8 cellular contexts compared by ENCODE assay signal in genomic region chr14:24365600-24366374, GRCh38. TPM values are rescaled to one million over a fixed set of nuclear protein-coding genes. Genes with fewer than 3 reads are reported as not detected.
DNase-seq lines count a peak whose midpoint lies in the region; ATAC-seq and TF ChIP-seq lines count a peak whose summit lies in the region.

No MANE protein-coding gene starts in this region.

- TF ChIP-seq POLR2A in IMR-90 (IDR thresholded peaks at IDR 0.05; ENCODE audit: low read depth, low read length), result no peak

- peaks cover 31% of the 10 kb centered on the region for H3K27me3 Mint-ChIP-seq in nephron progenitor cell (ENCODE audit: low read depth, poor library complexity)

- peak overlapping the region; percentile 39 for H3K23ac ChIP-seq in IMR-90 (ENCODE audit: low read depth, low read length)

- no peaks in the 10 kb centered on the region for H3K27me3 ChIP-seq in IMR-90 (ENCODE audit: control insufficient read depth, insufficient read depth, low read length)
- no peaks in the 10 kb centered on the region for H3K27me3 ChIP-seq in stomach smooth muscle (ENCODE audit: control insufficient read depth in 1 of 2, insufficient read depth in 2 of 2, low read length in 2 of 2)

- BruUV-seq in IMR-90 (replicated peaks; lab: Mats Ljungman, UMichigan), result no TSS peak

- peak overlapping the region; percentile 55; the same call in 1 of the 3 replicates for H2BK15ac ChIP-seq in IMR-90 (ENCODE audit: low read depth, low read length)

- H3K9me3 ChIP-seq in IMR-90 (ENCODE audit: control insufficient read depth, insufficient read depth, low read length), result no peaks in the 10 kb centered on the region
- H3K9me3 ChIP-seq in stomach smooth muscle (ENCODE audit: control insufficient read depth in 2 of 2, low read length in 2 of 2), result no peaks in the 10 kb centered on the region

- peak overlapping the region; percentile 92 to 98; a peak in 3 of 4 replicates for H4K8ac ChIP-seq in IMR-90 (ENCODE audit: low read depth in 2 of 2, low read length in 2 of 2)

- TF ChIP-seq RAD21 in IMR-90 (IDR thresholded peaks at IDR 0.05; ENCODE audit: low read length), result peak; percentile 84

- POLR2A ChIA-PET in IMR-90 (lab: Charles Lee; ENCODE audit: unreplicated experiment), result interaction anchor here (0.6 to 1.6 kb wide), 5 partner anchors 54 to 76 kb away, joined by 3 to 7 read pairs (median 6); partner anchors contain the start of gene KHNYN

- H3K9ac ChIP-seq in IMR-90 (ENCODE audit: low read depth, low read length), result peak overlapping the region; percentile 89
- H3K9ac ChIP-seq in stomach smooth muscle (ENCODE audit: low read length in 2 of 2), result peak overlapping the region; percentile 91 to 99

- peak overlapping the region; percentile 91 for H4K91ac ChIP-seq in IMR-90 (ENCODE audit: insufficient read depth, low read depth, low read length)

- H3K18ac ChIP-seq in IMR-90 (ENCODE audit: low read depth, low read length), result peak overlapping the region; percentile 95

- H4K20me1 ChIP-seq in IMR-90 (ENCODE audit: insufficient read depth, low read length), result peaks cover 4% of the 10 kb centered on the region

- H3K9me3 Mint-ChIP-seq in nephron progenitor cell, result peaks cover under 1% of the 10 kb centered on the region

- H3K4me3 ChIP-seq in IMR-90 (ENCODE audit: insufficient read depth, low read depth, low read length), result peak overlapping the region; percentile 26
- H3K4me3 ChIP-seq in stomach smooth muscle (ENCODE audit: low read length in 2 of 2), result peak overlapping the region; percentile 47 to 76

- peak overlapping the region; percentile 62; the same call in 1 of the 2 replicates for H3K14ac ChIP-seq in IMR-90 (replicated peaks; ENCODE audit: low read depth, low read length)

- peaks cover 3 to 23% of the 10 kb centered on the region in 2 experiments; a peak in 3 of 4 replicates for H3K79me1 ChIP-seq in IMR-90 (ENCODE audit: low read depth in 1 of 2, low read length in 2 of 2)

- peak overlapping the region; percentile 89 for H3K4me3 Mint-ChIP-seq in nephron progenitor cell

- CTCF ChIA-PET in IMR-90 (lab: Yijun Ruan, JAX), result interaction anchor here (0.6 to 2.3 kb wide), 15 partner anchors 17 to 1401 kb away, joined by 3 to 30 read pairs (median 4); partner anchors contain the start of gene SDR39U1

- dilution Hi-C loops in IMR-90 (cut with HindIII; ENCODE audit: low sequenced_read_pairs, unreplicated experiment), result no loop called here

- peaks cover 8% of the 10 kb centered on the region; the same call in 1 of the 2 replicates for H3K9me1 ChIP-seq in IMR-90 (ENCODE audit: insufficient read depth, low read length)

- H2BK5ac ChIP-seq in IMR-90 (ENCODE audit: low read depth, low read length, poor library complexity, severe bottlenecking), result peak overlapping the region; percentile 95

- peak overlapping the region; percentile 80 for H3K4me2 ChIP-seq in IMR-90 (ENCODE audit: low read depth, low read length)

- H3K4me1 ChIP-seq in IMR-90 (ENCODE audit: control insufficient read depth, insufficient read depth, low read length) (peaks cover 11% of the 10 kb centered on the region), stomach smooth muscle (ENCODE audit: control insufficient read depth, insufficient read depth, low read length) (peaks cover 37% of the 10 kb centered on the region)

- H3K56ac ChIP-seq in IMR-90 (ENCODE audit: extremely low read depth, insufficient read depth, low read length), result peak overlapping the region; percentile 90

- peak overlapping the region; percentile 54 for H3K27ac Mint-ChIP-seq in nephron progenitor cell

- intact Hi-C loops in IMR-90 (cut with micrococcal nuclease), result loop anchor here (1.0 to 2.0 kb wide), 6 partner anchors 11 to 71 kb away; partner anchors contain the start of gene NYNRIN

- peak overlapping the region; percentile 73 for H4K5ac ChIP-seq in IMR-90 (ENCODE audit: low read depth, low read length)

- peak; percentile 45 for ATAC-seq in GM18511 (IDR thresholded peaks at IDR 0.05; ENCODE audit: unreplicated experiment)
- peak; percentile 24 for ATAC-seq in IMR-90 (ENCODE audit: low read depth)

- H3K4me1 Mint-ChIP-seq in nephron progenitor cell, result peaks cover 28% of the 10 kb centered on the region

- H2BK120ac ChIP-seq in IMR-90 (ENCODE audit: low read depth, low read length), result peak overlapping the region; percentile 83

- H3K4ac ChIP-seq in IMR-90 (ENCODE audit: low read depth, low read length), result peak overlapping the region; percentile 97

- H2AFZ ChIP-seq in IMR-90 (replicated peaks; ENCODE audit: low read length, poor library complexity), result peak overlapping the region; percentile 89

- WGBS in IMR-90 (ENCODE audit: extremely low coverage in 2 of 2, insufficient read length in 1 of 2), 2 experiments, result 7% methylated on average over 4 of the region's 26 CpGs; no CpG with 5 or more reads in 1 of the 2 experiments

- H2AK5ac ChIP-seq in IMR-90 (ENCODE audit: low read depth, low read length), result peak overlapping the region; percentile 93

- H3K36me3 Mint-ChIP-seq in nephron progenitor cell (ENCODE audit: low read depth), result no peaks in the 10 kb centered on the region

- TF ChIP-seq CTCF in IMR-90 (conservative IDR thresholded peaks at IDR 0.05; ENCODE audit: low read depth, low read length), result peak; percentile 95
- peak; percentile 74 for TF ChIP-seq CTCF in nephron progenitor cell (IDR thresholded peaks at IDR 0.05)

- H2BK20ac ChIP-seq in IMR-90 (ENCODE audit: low read depth, low read length), result 0 out of 2 replicates have a peak overlapping the region, but pooled peaks have one; percentile 14

- in situ Hi-C loops in IMR-90 (cut with MboI; ENCODE audit: low sequenced_read_pairs), result loop anchor here (10.0 kb wide), 1 partner anchor 69 kb away; no protein-coding TSS in a partner anchor

- peak overlapping the region; percentile 98 for H3K27ac ChIP-seq in IMR-90 (ENCODE audit: insufficient read depth, low read length)
- peak overlapping the region; percentile 99 for H3K27ac ChIP-seq in stomach smooth muscle (ENCODE audit: low read length)

- H3K36me3 ChIP-seq in IMR-90 (ENCODE audit: control insufficient read depth, insufficient read depth, low read length) (peaks cover 6% of the 10 kb centered on the region; the same call in 1 of the 2 replicates), stomach smooth muscle (ENCODE audit: control insufficient read depth in 2 of 2, insufficient read depth in 2 of 2, low read length in 2 of 2) (peaks cover 0 to under 1% of the 10 kb centered on the region in 2 donors)

- peak overlapping the region; percentile 86 for H2AK9ac ChIP-seq in IMR-90 (replicated peaks; ENCODE audit: low read depth, low read length, poor library complexity)

- peak; percentile 56 for DNase-seq in 8988T
- peak; percentile 88 for DNase-seq in IMR-90
- peak; percentile 68 for DNase-seq in RKO (ENCODE audit: low spot score)
- peak; percentile 86 for DNase-seq in activated effector memory CD4-positive, alpha-beta T cell treated with anti-CD3 and anti-CD28 coated beads, Interleukin-2, amount 50 U/mL, for 16 hours
- peak; percentile 91 for DNase-seq in fibroblast of the conjunctiva (ENCODE audit: low read depth)
- DNase-seq in nephron progenitor cell, result peak; percentile 81

TF ChIP-seq in IMR-90, 13 proteins besides CTCF, POLR2A, EP300 and RAD21 (continues in another document):
- TF ChIP-seq, protein P1, sequence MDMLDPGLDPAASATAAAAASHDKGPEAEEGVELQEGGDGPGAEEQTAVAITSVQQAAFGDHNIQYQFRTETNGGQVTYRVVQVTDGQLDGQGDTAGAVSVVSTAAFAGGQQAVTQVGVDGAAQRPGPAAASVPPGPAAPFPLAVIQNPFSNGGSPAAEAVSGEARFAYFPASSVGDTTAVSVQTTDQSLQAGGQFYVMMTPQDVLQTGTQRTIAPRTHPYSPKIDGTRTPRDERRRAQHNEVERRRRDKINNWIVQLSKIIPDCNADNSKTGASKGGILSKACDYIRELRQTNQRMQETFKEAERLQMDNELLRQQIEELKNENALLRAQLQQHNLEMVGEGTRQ (IDR thresholded peaks at IDR 0.05; ENCODE audit: low read depth, low read length), result no peak
- TF ChIP-seq BHLHE40 (IDR thresholded peaks at IDR 0.05; ENCODE audit: low read depth, low read length) (peak; percentile 46), CEBPB (IDR thresholded peaks at IDR 0.05; ENCODE audit: low read depth, low read length) (no peak), NFE2L2 (IDR thresholded peaks at IDR 0.05; ENCODE audit: low read depth, low read length) (no peak), MAFK (IDR thresholded peaks at IDR 0.05; ENCODE audit: low read depth, low read length) (no peak), RFX5 (IDR thresholded peaks at IDR 0.05; ENCODE audit: low read depth, low read length) (no peak), MAZ (IDR thresholded peaks at IDR 0.05; ENCODE audit: borderline replicate concordance, low read depth, low read length) (peak; percentile 32; the same call in 1 of the 2 replicates), SMC3 (IDR thresholded peaks at IDR 0.05; ENCODE audit: low read depth, low read length) (peak; percentile 90), MXI1 (IDR thresholded peaks at IDR 0.05; ENCODE audit: borderline replicate concordance, low read depth, low read length) (peak; percentile 67; the same call in 1 of the 2 replicates), RCOR1 (IDR thresholded peaks at IDR 0.05; ENCODE audit: insufficient replicate concordance, low read length) (no peak)

RNA-seq across cellular contexts. Expression of gene NFATC4, which starts 2.2 kb away (rescaled TPM):
- total RNA-seq in IMR-90 (2012; rRNA removed), result 13.6 and 15.6 TPM in 2 replicates
- polyA plus RNA-seq in IMR-90 (2012; rRNA removed), result 35.8 and 38.4 TPM in 2 replicates
- polyA plus RNA-seq in IMR-90 (2012; cell fraction: cytosol; rRNA removed), result 19.7 and 21.1 TPM in 2 replicates
- polyA plus RNA-seq in IMR-90 (2012; cell fraction: nucleus; rRNA removed; ENCODE audit: low replicate concordance), result 286 and 363 TPM in 2 replicates

RNA-seq across cellular contexts. Expression of gene RIPK3, which starts 26.0 kb away (rescaled TPM):
- total RNA-seq in IMR-90 (2012; rRNA removed), result not detected in 2 replicates
- polyA plus RNA-seq in IMR-90 (2012; rRNA removed), result 0.09 TPM in 1 of 2 replicates, not detected in the other
- polyA plus RNA-seq in IMR-90 (2012; cell fraction: cytosol; rRNA removed), result 0.02 and 0.04 TPM in 2 replicates
- polyA plus RNA-seq in IMR-90 (2012; cell fraction: nucleus; rRNA removed; ENCODE audit: low replicate concordance), result 0.42 TPM in 2 replicates

RNA-seq across cellular contexts. Expression of gene ADCY4, which starts 30.9 kb away (rescaled TPM):
- not detected in 2 replicates for total RNA-seq in IMR-90 (2012; rRNA removed)
- 0.04 TPM in 1 of 2 replicates, not detected in the other for polyA plus RNA-seq in IMR-90 (2012; rRNA removed)
- 0.08 TPM in 1 of 2 replicates, not detected in the other for polyA plus RNA-seq in IMR-90 (2012; cell fraction: cytosol; rRNA removed)
- polyA plus RNA-seq in IMR-90 (2012; cell fraction: nucleus; rRNA removed; ENCODE audit: low replicate concordance), result 0.33 and 0.42 TPM in 2 replicates

RNA-seq across cellular contexts. Expression of gene NYNRIN, which starts 33.0 kb away (rescaled TPM):
- total RNA-seq in IMR-90 (2012; rRNA removed), result 1.7 and 2.2 TPM in 2 replicates
- 5.3 and 5.4 TPM in 2 replicates for polyA plus RNA-seq in IMR-90 (2012; rRNA removed)
- 2.7 and 4.6 TPM in 2 replicates for polyA plus RNA-seq in IMR-90 (2012; cell fraction: cytosol; rRNA removed)
- polyA plus RNA-seq in IMR-90 (2012; cell fraction: nucleus; rRNA removed; ENCODE audit: low replicate concordance), result 10.7 and 11.1 TPM in 2 replicates

RNA-seq across cellular contexts. Expression of gene LTB4R, which starts 54.5 kb away (rescaled TPM):
- 0.18 and 0.28 TPM in 2 replicates for total RNA-seq in IMR-90 (2012; rRNA removed)
- 2.3 TPM in 2 replicates for polyA plus RNA-seq in IMR-90 (2012; rRNA removed)
- 0.10 and 0.38 TPM in 2 replicates for polyA plus RNA-seq in IMR-90 (2012; cell fraction: cytosol; rRNA removed)
- polyA plus RNA-seq in IMR-90 (2012; cell fraction: nucleus; rRNA removed; ENCODE audit: low replicate concordance), result 26.7 and 90.3 TPM in 2 replicates

Comparison
In these comparisons a context has a peak if more than half of its experiments do, and no peak if none do; other contexts are left out.
1. Peak in every context shown above with its lines: DNase-seq, ATAC-seq, H3K4me3 ChIP-seq and H3K27ac ChIP-seq.